1 cellular context compared by ENCODE assay signal in genomic region chr3:109927726-109928125, GRCh38.
TF ChIP-seq lines count a peak whose summit lies in the region.

No MANE protein-coding gene starts in this region.

TF ChIP-seq in WTC11, 78 proteins besides CTCF, POLR2A, EP300 and RAD21 (continued from another document):
- TF ChIP-seq ZNF512 (CRISPR knock-in tag; IDR thresholded peaks at IDR 0.05; ENCODE audit: borderline replicate concordance) (no peak), NR1H2 (CRISPR knock-in tag; IDR thresholded peaks at IDR 0.05) (no peak), RELA (CRISPR knock-in tag; IDR thresholded peaks at IDR 0.05; ENCODE audit: borderline replicate concordance) (no peak), GABPB1 (CRISPR knock-in tag; IDR thresholded peaks at IDR 0.05) (no peak), HMGA2 (CRISPR knock-in tag; IDR thresholded peaks at IDR 0.05) (no peak), NFYB (CRISPR knock-in tag; conservative IDR thresholded peaks at IDR 0.05; ENCODE audit: low read depth) (no peak), SOX15 (CRISPR knock-in tag; IDR thresholded peaks at IDR 0.05) (no peak), ZNF423 (CRISPR knock-in tag; IDR thresholded peaks at IDR 0.05) (no peak), IRF1 (CRISPR knock-in tag; IDR thresholded peaks at IDR 0.05) (no peak), FOXK1 (CRISPR knock-in tag; IDR thresholded peaks at IDR 0.05) (no peak)
